In genomic region chr14:65169351-65169750, GRCh38 we compare ENCODE assay signal across 8 cellular contexts.
DNase-seq lines count a peak whose midpoint lies in the region; ATAC-seq and TF ChIP-seq lines count a peak whose summit lies in the region.

No MANE protein-coding gene starts in this region.

- no CpG with 5 or more reads among the region's 1 CpG for WGBS in mesenchymal stem cell

- H3K4me2 ChIP-seq in SU-DHL-6 (ENCODE audit: low read depth, low read length, poor library complexity, severe bottlenecking) (peak overlapping the region; percentile 37), mesenchymal stem cell (ENCODE audit: low read length, poor library complexity, severe bottlenecking) (no peak overlapping the region)

- no peak overlapping the region for H2BK120ac ChIP-seq in mesenchymal stem cell (ENCODE audit: low read depth, low read length)

- peak overlapping the region; percentile 13; the same call in 1 of the 2 replicates for H3K9ac ChIP-seq in SU-DHL-6 (ENCODE audit: low read length)
- peak overlapping the region; percentile 88 for H3K9ac ChIP-seq in mesenchymal stem cell (ENCODE audit: low read length)

- no peaks in the 10 kb centered on the region for H3K27me3 ChIP-seq in SU-DHL-6 (ENCODE audit: low read length)
- H3K27me3 ChIP-seq in mesenchymal stem cell (ENCODE audit: control insufficient read depth in 1 of 2, insufficient read depth in 1 of 2, low read length in 2 of 2) = no peaks in the 10 kb centered on the region
- H3K27me3 ChIP-seq in ascending aorta = no peaks in the 10 kb centered on the region

- no peak overlapping the region for H4K8ac ChIP-seq in mesenchymal stem cell (ENCODE audit: low read length)

- H4K91ac ChIP-seq in mesenchymal stem cell (ENCODE audit: low read length) = no peak overlapping the region

- H3K9me2 ChIP-seq in SU-DHL-6 (replicated peaks; ENCODE audit: insufficient read depth, low read length) = no peaks in the 10 kb centered on the region

- TF ChIP-seq CTCF in SU-DHL-6 (IDR thresholded peaks at IDR 0.05; ENCODE audit: insufficient read depth, low read length, poor library complexity, severe bottlenecking) = no peak
- no peak for TF ChIP-seq CTCF in ascending aorta (IDR thresholded peaks at IDR 0.05)

- intact Hi-C loops in ascending aorta (cut with DNase I) = no loop called here

- no peak overlapping the region for H3K4ac ChIP-seq in mesenchymal stem cell (ENCODE audit: low read depth in 1 of 2, low read length in 2 of 2)

- no peak overlapping the region for H2BK5ac ChIP-seq in mesenchymal stem cell (ENCODE audit: low read depth, low read length, poor library complexity, severe bottlenecking)

- H3K14ac ChIP-seq in mesenchymal stem cell (ENCODE audit: low read length in 2 of 2) = no peak overlapping the region

- H3K27ac ChIP-seq in SU-DHL-6 (ENCODE audit: low read depth, low read length) (peak overlapping the region; percentile 40), mesenchymal stem cell (ENCODE audit: low read length, poor library complexity, severe bottlenecking) (no peak overlapping the region), ascending aorta (no peak overlapping the region)

- no peaks in the 10 kb centered on the region for H3K9me3 ChIP-seq in SU-DHL-6 (ENCODE audit: insufficient read depth, low read length)
- no peaks in the 10 kb centered on the region for H3K9me3 ChIP-seq in mesenchymal stem cell (ENCODE audit: control insufficient read depth, low read length)
- H3K9me3 ChIP-seq in ascending aorta = no peaks in the 10 kb centered on the region

- ATAC-seq in GM18868 (IDR thresholded peaks at IDR 0.05; ENCODE audit: unreplicated experiment) (peak; percentile 84), HG02642 (IDR thresholded peaks at IDR 0.05; ENCODE audit: poor library complexity, unreplicated experiment) (peak; percentile 81)

- H2AFZ ChIP-seq in SU-DHL-6 (ENCODE audit: low read depth, low read length, severe bottlenecking) (peak overlapping the region; percentile 45), mesenchymal stem cell (ENCODE audit: low read depth, low read length) (no peak overlapping the region)

- no peak overlapping the region for H3K18ac ChIP-seq in mesenchymal stem cell (ENCODE audit: low read depth in 1 of 2, low read length in 2 of 2)

- H3K36me3 ChIP-seq in SU-DHL-6 (ENCODE audit: low read length) (no peaks in the 10 kb centered on the region), mesenchymal stem cell (ENCODE audit: control insufficient read depth in 1 of 2, insufficient read depth in 2 of 2, low read depth in 1 of 2, low read length in 2 of 2) (no peaks in the 10 kb centered on the region), ascending aorta (no peaks in the 10 kb centered on the region)

- peaks cover 5% of the 10 kb centered on the region for H3F3A ChIP-seq in SU-DHL-6 (ENCODE audit: insufficient read depth)

- H3K4me1 ChIP-seq in mesenchymal stem cell (ENCODE audit: control insufficient read depth, insufficient read depth, low read depth, low read length) (peaks cover 10% of the 10 kb centered on the region), ascending aorta (peaks cover 0 to 7% of the 10 kb centered on the region in 2 donors)

- no peak overlapping the region for H3K23ac ChIP-seq in mesenchymal stem cell (ENCODE audit: low read length in 2 of 2)

- no peak overlapping the region for H3K4me3 ChIP-seq in SU-DHL-6 (ENCODE audit: insufficient read depth, low read length, poor library complexity, severe bottlenecking)
- peak overlapping the region in 1 of 2 experiments; percentile 30 for H3K4me3 ChIP-seq in mesenchymal stem cell (ENCODE audit: insufficient read depth in 1 of 2, low read depth in 1 of 2, low read length in 2 of 2)
- no peak overlapping the region for H3K4me3 ChIP-seq in ascending aorta

- no peak overlapping the region for H2BK12ac ChIP-seq in mesenchymal stem cell (ENCODE audit: low read length in 2 of 2)

- no peak overlapping the region for H2AK5ac ChIP-seq in mesenchymal stem cell (ENCODE audit: low read length, severe bottlenecking)

- no peaks in the 10 kb centered on the region for H4K20me1 ChIP-seq in SU-DHL-6 (ENCODE audit: low read depth, low read length)

- no peaks in the 10 kb centered on the region for H3K79me2 ChIP-seq in SU-DHL-6 (ENCODE audit: insufficient read depth, low read length)

- H2BK15ac ChIP-seq in mesenchymal stem cell (ENCODE audit: low read depth, poor library complexity, severe bottlenecking) = no peak overlapping the region

- DNase-seq in mesenchymal stem cell = peak; percentile 71
- DNase-seq in stimulated activated naive CD4-positive, alpha-beta T cell (lab: John Stamatoyannopoulos, UW) = no peak
- no peak for DNase-seq in ascending aorta (ENCODE audit: low spot score in 2 of 2)
- DNase-seq in hepatic stellate cell (ENCODE audit: low spot score) = no peak
- DNase-seq in NCI-H82 (lab: John Stamatoyannopoulos, UW) = no peak

- H3K79me1 ChIP-seq in mesenchymal stem cell (replicated peaks; ENCODE audit: low read length, poor library complexity, severe bottlenecking) = no peaks in the 10 kb centered on the region
